In genomic region chr12:49567302-49567610, GRCh38 we compare ENCODE assay signal across 8 cellular contexts. TPM values are rescaled to one million over a fixed set of nuclear protein-coding genes. Genes with fewer than 3 reads are reported as not detected.
DNase-seq lines count a peak whose midpoint lies in the region; ATAC-seq and TF ChIP-seq lines count a peak whose summit lies in the region.

No MANE protein-coding gene starts in this region.

- no TSS peak for BruUV-seq in HCT116 (replicated peaks; lab: Mats Ljungman, UMichigan)

- no peak for TF ChIP-seq POLR2A in HCT116 (IDR thresholded peaks at IDR 0.05; ENCODE audit: borderline replicate concordance, extremely low read depth, insufficient read depth, insufficient read length)

- H3K4me1 ChIP-seq in HCT116 (ENCODE audit: control insufficient read depth in 1 of 2, insufficient read depth in 2 of 2, low read length in 2 of 2): peaks cover 8 to 15% of the 10 kb centered on the region in 2 experiments; a peak in 3 of 4 replicates
- peaks cover 0 to 58% of the 10 kb centered on the region in 2 donors for H3K4me1 ChIP-seq in right atrium auricular region

- H3K4me3 ChIP-seq in BJ (ENCODE audit: low read depth, low read length) (peak overlapping the region; percentile 71), HCT116 (replicated peaks in 1 of 2; ENCODE audit: low read depth in 1 of 2, low read length in 2 of 2) (peak overlapping the region; percentile 98 to 100), right atrium auricular region (peak overlapping the region; percentile 71 to 82)

- no peak overlapping the region for H2AFZ ChIP-seq in HCT116 (ENCODE audit: low read depth, low read length, poor library complexity, severe bottlenecking)

- CTCF ChIA-PET in BJ (lab: Yijun Ruan, JAX) (interaction anchor here (0.9 to 1.6 kb wide), 6 partner anchors 13 to 235 kb away, joined by 3 to 7 read pairs (median 5); partner anchors contain the start of gene PRPF40B), HCT116 (lab: Charles Lee) (interaction anchor here (0.9 to 1.5 kb wide), 4 partner anchors 13 to 219 kb away, joined by 3 to 4 read pairs (median 4); partner anchors contain the start of gene PRPF40B), activated B cell treated with CpG ODN at 0.5 μM for 24 hours (lab: Charles Lee) (no interaction called here)

- intact Hi-C loops in HCT116 (cut with micrococcal nuclease) (loop anchor here (5.0 kb wide), 1 partner anchor 210 kb away; no protein-coding TSS in a partner anchor), activated B cell treated with CpG ODN at 0.5 μM for 24 hours (cut with micrococcal nuclease) (loop anchor here (2.0 to 10.0 kb wide), 2 partner anchors 28 to 258 kb away; partner anchors contain the start of genes KCNH3 and NCKAP5L)

- H3K9me3 Mint-ChIP-seq in activated B cell treated with CpG ODN at 0.5 μM for 24 hours: no peaks in the 10 kb centered on the region
- no peaks in the 10 kb centered on the region for H3K9me3 Mint-ChIP-seq in stimulated activated effector memory CD8-positive, alpha-beta T cell treated with anti-CD3 and anti-CD28 coated beads, Interleukin-12 subunit alpha, Interleukin-12 subunit beta, amount 100 ng/mL, for 72 hours

- H3K36me3 Mint-ChIP-seq in activated B cell treated with CpG ODN at 0.5 μM for 24 hours (ENCODE audit: low read depth): peaks cover 44% of the 10 kb centered on the region
- peaks cover 50% of the 10 kb centered on the region for H3K36me3 Mint-ChIP-seq in stimulated activated effector memory CD8-positive, alpha-beta T cell treated with anti-CD3 and anti-CD28 coated beads, Interleukin-12 subunit alpha, Interleukin-12 subunit beta, amount 100 ng/mL, for 72 hours

- H3K36me3 ChIP-seq in BJ (ENCODE audit: control insufficient read depth, insufficient read depth, low read length) (peaks cover 22% of the 10 kb centered on the region), HCT116 (ENCODE audit: control insufficient read depth in 1 of 2, insufficient read depth in 2 of 2, low read length in 2 of 2) (peaks cover 13 to 34% of the 10 kb centered on the region in 2 experiments; a peak in 3 of 4 replicates), right atrium auricular region (peaks cover 24% of the 10 kb centered on the region)

- RAD21 ChIA-PET in HCT116 (lab: Charles Lee; ENCODE audit: low non-redundant PET in 1 of 2, low total read pairs in 2 of 2, uncharacterized antibody in 2 of 2, unreplicated experiment in 2 of 2): no interaction called here

- H3K9me3 ChIP-seq in HCT116 (ENCODE audit: control insufficient read depth in 1 of 2, insufficient read depth in 1 of 2, low read depth in 1 of 2, low read length in 2 of 2) (no peaks in the 10 kb centered on the region), right atrium auricular region (no peaks in the 10 kb centered on the region)

- no peak for DNase-seq in BJ (ENCODE audit: low read depth)
- DNase-seq in HCT116 (ENCODE audit: low read depth, low spot score): no peak
- DNase-seq in activated B cell treated with CpG ODN at 0.5 μM for 24 hours: no peak
- no peak for DNase-seq in right atrium auricular region (ENCODE audit: low spot score)
- no peak for DNase-seq in stimulated activated effector memory CD8-positive, alpha-beta T cell treated with anti-CD3 and anti-CD28 coated beads, Interleukin-12 subunit alpha, Interleukin-12 subunit beta, amount 100 ng/mL, for 72 hours (ENCODE audit: low spot score in 2 of 2)
- DNase-seq in cerebellar cortex (ENCODE audit: low spot score): no peak
- no peak for DNase-seq in NK-92 (lab: John Stamatoyannopoulos, UW; ENCODE audit: unreplicated experiment)
- no peak for DNase-seq in NCI-H1092 (lab: John Stamatoyannopoulos, UW)

- no peaks in the 10 kb centered on the region for H3K9me2 ChIP-seq in HCT116 (ENCODE audit: insufficient read depth)

- peaks cover 67% of the 10 kb centered on the region for H3K79me2 ChIP-seq in HCT116 (ENCODE audit: insufficient read depth, low read length)

- no peaks in the 10 kb centered on the region for H4K20me1 ChIP-seq in HCT116 (ENCODE audit: insufficient read depth)

- H3K4me3 Mint-ChIP-seq in activated B cell treated with CpG ODN at 0.5 μM for 24 hours: peak overlapping the region; percentile 97
- H3K4me3 Mint-ChIP-seq in stimulated activated effector memory CD8-positive, alpha-beta T cell treated with anti-CD3 and anti-CD28 coated beads, Interleukin-12 subunit alpha, Interleukin-12 subunit beta, amount 100 ng/mL, for 72 hours: peak overlapping the region; percentile 98

- peaks cover 30% of the 10 kb centered on the region for H3K4me1 Mint-ChIP-seq in activated B cell treated with CpG ODN at 0.5 μM for 24 hours
- H3K4me1 Mint-ChIP-seq in stimulated activated effector memory CD8-positive, alpha-beta T cell treated with anti-CD3 and anti-CD28 coated beads, Interleukin-12 subunit alpha, Interleukin-12 subunit beta, amount 100 ng/mL, for 72 hours: peaks cover 62% of the 10 kb centered on the region

- H3K4me2 ChIP-seq in HCT116 (ENCODE audit: low read length): peak overlapping the region; percentile 81

- peak overlapping the region; percentile 100 for H3K27ac Mint-ChIP-seq in activated B cell treated with CpG ODN at 0.5 μM for 24 hours
- peak overlapping the region; percentile 99 for H3K27ac Mint-ChIP-seq in stimulated activated effector memory CD8-positive, alpha-beta T cell treated with anti-CD3 and anti-CD28 coated beads, Interleukin-12 subunit alpha, Interleukin-12 subunit beta, amount 100 ng/mL, for 72 hours

- no peak for TF ChIP-seq CTCF in BJ (IDR thresholded peaks at IDR 0.05; ENCODE audit: insufficient read depth, low read depth, low read length)
- no peak for TF ChIP-seq CTCF in HCT116 (IDR thresholded peaks at IDR 0.05 in 2 of 3, conservative IDR thresholded peaks at IDR 0.05 in 1 of 3; ENCODE audit: borderline replicate concordance in 1 of 3, insufficient read depth in 1 of 3, low read depth in 2 of 3, low read length in 2 of 3)
- no peak for TF ChIP-seq CTCF in activated B cell treated with CpG ODN at 0.5 μM for 24 hours (IDR thresholded peaks at IDR 0.05)
- no peak for TF ChIP-seq CTCF in right atrium auricular region (IDR thresholded peaks at IDR 0.05)

- POLR2A ChIA-PET in BJ (lab: Charles Lee): interaction anchor here (0.6 kb wide), 1 partner anchor 32 kb away, joined by 3 read pairs; no protein-coding TSS in a partner anchor
- POLR2A ChIA-PET in HCT116 (lab: Charles Lee): interaction anchor here (0.6 to 1.0 kb wide), 3 partner anchors 20 to 437 kb away, joined by 3 to 5 read pairs (median 3); partner anchors contain the start of gene SPATS2
- POLR2A ChIA-PET in activated B cell treated with CpG ODN at 0.5 μM for 24 hours (lab: Charles Lee): interaction anchor here (0.5 to 1.4 kb wide), 20 partner anchors 9 to 544 kb away, joined by 3 to 11 read pairs (median 4); partner anchors contain the start of genes BCDIN3D, COX14, PRPF40B and SPATS2

- H3K9ac ChIP-seq in HCT116 (ENCODE audit: low read length): peak overlapping the region; percentile 95

- no peaks in the 10 kb centered on the region for H3K27me3 Mint-ChIP-seq in activated B cell treated with CpG ODN at 0.5 μM for 24 hours

- ATAC-seq in HCT116 (peak; percentile 13), activated B cell treated with CpG ODN at 0.5 μM for 24 hours (ENCODE audit: low read depth) (peak; percentile 11)
- ATAC-seq in stimulated activated effector memory CD8-positive, alpha-beta T cell treated with anti-CD3 and anti-CD28 coated beads, Interleukin-12 subunit alpha, Interleukin-12 subunit beta, amount 100 ng/mL, for 72 hours: peak; percentile 26

- H3K27ac ChIP-seq in HCT116 (ENCODE audit: low read depth, low read length) (peak overlapping the region; percentile 67), right atrium auricular region (peak overlapping the region; percentile 91)

- TF ChIP-seq RAD21 in HCT116 (IDR thresholded peaks at IDR 0.05; ENCODE audit: low read depth): no peak

- H3K27me3 ChIP-seq in BJ (ENCODE audit: control insufficient read depth, insufficient read depth, low read length): no peaks in the 10 kb centered on the region
- H3K27me3 ChIP-seq in HCT116 (ENCODE audit: insufficient read depth, low read length): no peaks in the 10 kb centered on the region
- no peaks in the 10 kb centered on the region for H3K27me3 ChIP-seq in right atrium auricular region

TF ChIP-seq in HCT116, 20 proteins besides CTCF, POLR2A, EP300 and RAD21 (continues in another document):
- TF ChIP-seq TCF7L2 (IDR thresholded peaks at IDR 0.05; ENCODE audit: borderline replicate concordance, extremely low read depth, insufficient read depth, insufficient read length) (no peak), SRF (IDR thresholded peaks at IDR 0.05; ENCODE audit: low read depth) (no peak), EZH2phosphoT487 (IDR thresholded peaks at IDR 0.05; ENCODE audit: borderline replicate concordance) (no peak), ZFX (IDR thresholded peaks at IDR 0.05) (no peak)

RNA-seq across cellular contexts. Expression of gene MCRS1, which starts 0.7 kb away (rescaled TPM):
- polyA plus RNA-seq in BJ (2011; rRNA removed): 58.6 and 96.0 TPM in 2 replicates
- polyA minus RNA-seq in BJ (2011; rRNA and poly(A)+ RNA removed): 46.6 and 83.1 TPM in 2 replicates
- total RNA-seq in HCT116 (2021; ENCODE audit: unreplicated experiment): 91.9 TPM
- 72.1 and 82.4 TPM in 2 replicates for polyA plus RNA-seq in HCT116 (2012)
- 82.2 and 84.2 TPM in 2 replicates for total RNA-seq in activated B cell treated with CpG ODN at 0.5 μM for 24 hours
- 10 to 100 TPM; 81.8 to 82.8 TPM for total RNA-seq in right atrium auricular region

RNA-seq across cellular contexts. Expression of gene KCNH3, which starts 28.4 kb away (rescaled TPM):
- polyA plus RNA-seq in BJ (2011; rRNA removed): 0.01 and 0.02 TPM in 2 replicates
- polyA minus RNA-seq in BJ (2011; rRNA and poly(A)+ RNA removed): not detected in 2 replicates
- total RNA-seq in HCT116 (2021; ENCODE audit: unreplicated experiment) (35.3 TPM), activated B cell treated with CpG ODN at 0.5 μM for 24 hours (0.27 and 0.44 TPM in 2 replicates), right atrium auricular region (1 to 10 TPM in 1 of 2 donors, under 1 TPM in 1; 0.19 to 1.0 TPM)
- polyA plus RNA-seq in HCT116 (2012): 20.4 and 22.5 TPM in 2 replicates

RNA-seq across cellular contexts. Expression of gene FAM186B, which starts 38.2 kb away (rescaled TPM):
- polyA plus RNA-seq in BJ (2011; rRNA removed): 0.11 and 0.12 TPM in 2 replicates
- 0.28 TPM in 1 of 2 replicates, not detected in the other for polyA minus RNA-seq in BJ (2011; rRNA and poly(A)+ RNA removed)
- total RNA-seq in HCT116 (2021; ENCODE audit: unreplicated experiment) (0.42 TPM), activated B cell treated with CpG ODN at 0.5 μM for 24 hours (0.93 and 1.5 TPM in 2 replicates), right atrium auricular region (under 1 TPM in 1 of 2 donors, not detected in 1; 0.28 TPM)
- polyA plus RNA-seq in HCT116 (2012): 0.43 and 0.44 TPM in 2 replicates

RNA-seq across cellular contexts. Expression of gene PRPF40B, which starts 56.1 kb away (rescaled TPM):
- 9.8 and 15.0 TPM in 2 replicates for polyA plus RNA-seq in BJ (2011; rRNA removed)
- 7.6 and 9.8 TPM in 2 replicates for polyA minus RNA-seq in BJ (2011; rRNA and poly(A)+ RNA removed)
- total RNA-seq in HCT116 (2021; ENCODE audit: unreplicated experiment) (29.0 TPM), activated B cell treated with CpG ODN at 0.5 μM for 24 hours (16.4 and 23.4 TPM in 2 replicates), right atrium auricular region (10 to 100 TPM; 14.9 to 16.0 TPM)
- polyA plus RNA-seq in HCT116 (2012): 24.5 and 24.7 TPM in 2 replicates

Comparison
In these comparisons a context has a peak if more than half of its experiments do, and no peak if none do; other contexts are left out.
1. RNA of gene KCNH3, which starts 28.4 kb away (total RNA-seq): 35.3 TPM in HCT116 (single experiment); 0.19 to 1.0 TPM in right atrium auricular region and 0.27 to 0.44 TPM in activated B cell treated with CpG ODN at 0.5 μM for 24 hours; every median in the first group is over 10 times any median in the second.
2. Peak in every context shown above with its lines, with median percentiles within 50 percentile points of each other: H3K4me3 ChIP-seq and ATAC-seq.